ENCODE assay signal across 17 cellular contexts in the genomic region with DNA sequence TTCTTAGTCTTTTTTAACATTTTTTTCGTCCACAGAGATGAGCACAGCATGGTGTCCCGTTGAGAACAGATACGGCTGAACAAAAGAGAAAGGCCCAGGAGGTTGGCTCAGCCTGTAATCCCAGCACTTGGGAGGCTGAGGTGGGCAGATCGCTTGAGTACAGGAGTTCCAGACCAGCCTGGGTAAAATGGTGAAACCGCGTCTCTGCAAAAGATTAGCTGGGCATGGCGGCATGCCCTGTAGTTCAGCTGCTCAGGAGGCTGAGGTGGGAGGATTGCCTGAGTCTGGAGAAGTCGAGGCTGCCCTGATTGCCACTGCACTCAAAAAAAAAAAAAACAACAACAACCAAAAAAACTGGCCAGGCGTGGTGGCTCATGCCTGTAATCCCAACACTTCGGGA.
"Had no signal": no experiment of that assay in that cellular context is flagged by ENCODE, and none has a peak within 500 bp of the region (broad histone marks: within the 10 kb centered on the region; RNA-seq: fewer than 3 reads in every experiment).

No MANE protein-coding gene starts in this region.

- H3K27ac ChIP-seq: coronary artery, psoas muscle, SJSA1, tibial nerve had no signal

- H3K4me1 Mint-ChIP-seq: brain had no signal

- H3K27me3 ChIP-seq: SJSA1, tibial nerve had no signal

- H3K4me3 Mint-ChIP-seq: activated B cell treated with CpG ODN at 0.5 μM for 24 hours; activated CD4-positive, alpha-beta T cell treated with anti-CD3 and anti-CD28 coated beads, Interleukin-2, amount 10 ng/mL, durations not matched to agents 7 days and 5 days; brain; naive thymus-derived CD8-positive, alpha-beta T cell had no signal

- ATAC-seq: activated naive CD4-positive, alpha-beta T cell treated with anti-CD3 and anti-CD28 coated beads, Interleukin-2, amount 50 U/mL, for 72 hours; naive thymus-derived CD8-positive, alpha-beta T cell; psoas muscle; sciatic nerve had no signal

- H3K9me3 Mint-ChIP-seq: activated B cell treated with CpG ODN at 0.5 μM for 24 hours; activated CD4-positive, alpha-beta T cell treated with anti-CD3 and anti-CD28 coated beads, Interleukin-2, amount 10 ng/mL, durations not matched to agents 7 days and 5 days; activated naive CD4-positive, alpha-beta T cell treated with anti-CD3 and anti-CD28 coated beads, Interleukin-2, amount 50 U/mL, for 72 hours; brain; naive thymus-derived CD8-positive, alpha-beta T cell had no signal

- H3K9me3 ChIP-seq: psoas muscle, SJSA1, tibial nerve had no signal

- H3K27ac Mint-ChIP-seq: activated B cell treated with CpG ODN at 0.5 μM for 24 hours; activated CD4-positive, alpha-beta T cell treated with anti-CD3 and anti-CD28 coated beads, Interleukin-2, amount 10 ng/mL, durations not matched to agents 7 days and 5 days; activated naive CD4-positive, alpha-beta T cell treated with anti-CD3 and anti-CD28 coated beads, Interleukin-2, amount 50 U/mL, for 72 hours; naive thymus-derived CD8-positive, alpha-beta T cell had no signal

- H3K4me1 ChIP-seq: psoas muscle, SJSA1 had no signal

- DNase-seq: activated B cell treated with CpG ODN at 0.5 μM for 24 hours; activated CD4-positive, alpha-beta T cell treated with anti-CD3 and anti-CD28 coated beads, Interleukin-2, amount 10 ng/mL, durations not matched to agents 7 days and 5 days; amygdala; central memory CD4-positive, alpha-beta T cell; effector CD4-positive, alpha-beta T cell; foreskin melanocyte; naive thymus-derived CD8-positive, alpha-beta T cell; nucleus accumbens; psoas muscle; stimulated activated CD4-positive, alpha-beta T cell treated with anti-CD3 and anti-CD28 coated beads, Interleukin-1b, Interleukin-23, amount 100 ng/mL, for 48 hours; SW 1271 had no signal

- H3K4me3 ChIP-seq: coronary artery, psoas muscle, SJSA1, tibial nerve had no signal

- H3K27me3 Mint-ChIP-seq: activated B cell treated with CpG ODN at 0.5 μM for 24 hours; activated CD4-positive, alpha-beta T cell treated with anti-CD3 and anti-CD28 coated beads, Interleukin-2, amount 10 ng/mL, durations not matched to agents 7 days and 5 days; brain; naive thymus-derived CD8-positive, alpha-beta T cell had no signal
